18 cellular contexts compared by ENCODE assay signal in genomic region chr20:60447703-60448102, GRCh38.
"Had no signal": no experiment of that assay in that cellular context is flagged by ENCODE, and none has a peak within 500 bp of the region (broad histone marks: within the 10 kb centered on the region; RNA-seq: fewer than 3 reads in every experiment).

No MANE protein-coding gene starts in this region.

- DNase-seq: activated T-cell treated with anti-CD3 and anti-CD28 coated beads, Interleukin-2, amount 50 U/mL, for 24 hours; aorta; colonic mucosa; dorsolateral prefrontal cortex; effector memory CD8-positive, alpha-beta T cell; heart left ventricle; naive thymus-derived CD4-positive, alpha-beta T cell; occipital lobe; sigmoid colon; stimulated activated CD4-positive, alpha-beta T cell treated with anti-CD3 and anti-CD28 coated beads, Interleukin-4, amount 100 ng/mL, for 1 hour; stimulated activated naive CD4-positive, alpha-beta T cell; T1000; upper lobe of left lung had no signal

- H3K4me1 ChIP-seq: colonic mucosa, heart left ventricle, sigmoid colon had no signal

- H3K27ac ChIP-seq: colonic mucosa, dorsolateral prefrontal cortex, heart left ventricle, sigmoid colon, thoracic aorta, upper lobe of left lung had no signal

- H3K36me3 ChIP-seq: colonic mucosa, heart left ventricle, sigmoid colon, thoracic aorta, upper lobe of left lung had no signal

- ATAC-seq: activated naive CD4-positive, alpha-beta T cell treated with anti-CD3 and anti-CD28 coated beads, Interleukin-2, amount 50 U/mL, for 72 hours; activated T-helper 17 cell treated with anti-CD3 and anti-CD28 coated beads, Interleukin-2, amount 50 U/mL, for 72 hours; effector memory CD8-positive, alpha-beta T cell; naive thymus-derived CD4-positive, alpha-beta T cell; WTC11 had no signal

- H3K27me3 ChIP-seq: colonic mucosa, heart left ventricle, sigmoid colon, upper lobe of left lung had no signal

- H3K4me3 ChIP-seq: colonic mucosa, dorsolateral prefrontal cortex, heart left ventricle, lung, sigmoid colon, thoracic aorta, upper lobe of left lung had no signal

- H3K9me3 ChIP-seq: colonic mucosa, heart left ventricle, sigmoid colon, thoracic aorta, upper lobe of left lung had no signal
